In the genomic region with DNA sequence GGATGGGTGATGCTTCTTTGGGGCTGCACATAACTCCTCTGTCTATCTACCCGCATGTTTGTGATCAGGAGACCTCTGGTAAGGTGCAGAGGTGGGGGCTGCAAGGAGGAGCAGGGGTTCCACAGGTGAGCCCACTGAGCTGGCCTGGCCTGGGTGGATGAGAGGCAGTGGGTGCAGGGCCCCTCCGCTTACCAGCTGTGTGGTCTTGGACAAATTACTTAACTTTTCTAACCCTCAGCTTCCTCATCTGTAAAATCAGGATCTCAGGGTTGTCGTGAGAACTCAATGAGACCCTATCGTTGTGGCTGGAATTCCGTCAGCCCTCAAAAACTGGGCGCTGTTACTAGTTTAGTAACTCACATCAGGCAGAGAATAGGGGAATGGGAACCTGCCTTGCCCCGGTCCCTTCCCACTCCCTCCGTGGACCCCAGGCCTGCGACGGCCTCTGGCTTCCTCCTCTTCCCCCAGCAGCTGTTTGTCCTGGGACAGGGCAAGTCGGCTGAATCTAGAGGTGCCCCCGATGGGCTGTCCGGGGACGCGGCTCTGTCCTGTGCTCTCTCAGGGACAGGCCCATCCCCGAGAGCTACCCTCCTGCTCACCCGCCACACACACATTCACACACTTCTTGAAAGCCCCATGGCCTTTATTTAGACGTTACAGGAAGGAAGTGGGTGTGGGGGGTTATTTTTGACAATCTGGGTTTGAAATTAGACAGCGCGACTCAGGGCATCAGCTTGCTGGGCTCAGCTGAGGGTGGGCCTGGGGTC, we compare ENCODE assay signal across 10 cellular contexts. TPM values are rescaled to one million over a fixed set of nuclear protein-coding genes. Genes with fewer than 3 reads are reported as not detected.
DNase-seq lines count a peak whose midpoint lies in the region; ATAC-seq and TF ChIP-seq lines count a peak whose summit lies in the region.
"Had no signal": no experiment of that assay in that cellular context is flagged by ENCODE, and none has a peak within 500 bp of the region (broad histone marks: within the 10 kb centered on the region; RNA-seq: fewer than 3 reads in every experiment).

No MANE protein-coding gene starts in this region.

- H3K4me1 ChIP-seq in OCI-LY3 (ENCODE audit: low read length), result peaks cover 54% of the 10 kb centered on the region
- peaks cover 95% of the 10 kb centered on the region for H3K4me1 ChIP-seq in mononuclear cell (ENCODE audit: insufficient read depth, low read length)

- DNase-seq in GM13976 (ENCODE audit: low spot score) (peak; percentile 79), activated gamma-delta T cell treated with Interleukin-2 at 50 U/mL for 16 hours (peak; percentile 78), superior temporal gyrus (ENCODE audit: extremely low spot score) (no peak), kidney glomerular epithelial cell (lab: John Stamatoyannopoulos, UW) (no peak), amniotic stem cell (lab: John Stamatoyannopoulos, UW) (no peak)

- no peak overlapping the region for H2AFZ ChIP-seq in OCI-LY3 (ENCODE audit: low read depth, low read length)

- H4K20me1 ChIP-seq in OCI-LY3 (ENCODE audit: insufficient read depth, low read length), result peaks cover 4% of the 10 kb centered on the region; the same call in 1 of the 2 replicates

- peak overlapping the region; percentile 50 for H3K9ac ChIP-seq in OCI-LY3 (ENCODE audit: low read length)

- no peaks in the 10 kb centered on the region for H3K27me3 ChIP-seq in OCI-LY3 (ENCODE audit: low read depth, low read length)
- H3K27me3 ChIP-seq in mononuclear cell (ENCODE audit: insufficient read depth, low read length), result no peaks in the 10 kb centered on the region

- no peaks in the 10 kb centered on the region for H3K9me3 ChIP-seq in OCI-LY3 (ENCODE audit: insufficient read depth, low read length)
- H3K9me3 ChIP-seq in mononuclear cell (ENCODE audit: low read depth, low read length), result no peaks in the 10 kb centered on the region

- H3K27ac ChIP-seq in OCI-LY3 (ENCODE audit: low read length), result peak overlapping the region; percentile 66
- H3K27ac ChIP-seq: epithelial cell of prostate had no signal

- no peaks in the 10 kb centered on the region for H3K79me2 ChIP-seq in OCI-LY3 (ENCODE audit: low read length)

- ATAC-seq in HG02623 (IDR thresholded peaks at IDR 0.05; ENCODE audit: unreplicated experiment), result peak; percentile 45
- ATAC-seq: HCT116 had no signal

- H3K36me3 ChIP-seq in OCI-LY3 (replicated peaks; ENCODE audit: low read depth, low read length), result peaks cover 29% of the 10 kb centered on the region

- peak overlapping the region; percentile 87 for H3K4me2 ChIP-seq in OCI-LY3 (ENCODE audit: low read length)

- in situ Hi-C loops in GM13976 (cut with MboI; ENCODE audit: low sequenced_read_pairs, unreplicated experiment), result no loop called here

- H3K4me3 ChIP-seq in OCI-LY3 (ENCODE audit: low read length) (peak overlapping the region; percentile 67), mononuclear cell (ENCODE audit: low read length) (peak overlapping the region; percentile 14)

- no peak for TF ChIP-seq CTCF in GM13976 (IDR thresholded peaks at IDR 0.05; ENCODE audit: borderline replicate concordance, control extremely low read depth, extremely low read depth, insufficient read depth, missing control alignments)
- TF ChIP-seq CTCF in OCI-LY3 (IDR thresholded peaks at IDR 0.05; ENCODE audit: low read depth, low read length), result no peak

RNA-seq across cellular contexts. Expression of a gene that starts 7.6 kb away (rescaled TPM):
- total RNA-seq in mononuclear cell, result 99.9 TPM

RNA-seq across cellular contexts. Expression of a gene that starts 11.7 kb away (rescaled TPM):
- total RNA-seq in mononuclear cell, result 131 TPM

RNA-seq across cellular contexts. Expression of a gene that starts 11.9 kb away (rescaled TPM):
- total RNA-seq in mononuclear cell, result 30.6 TPM

RNA-seq across cellular contexts. Expression of a gene that starts 15.0 kb away (rescaled TPM):
- 274 TPM for total RNA-seq in mononuclear cell

RNA-seq across cellular contexts. Expression of a gene that starts 15.2 kb away (rescaled TPM):
- not detected for total RNA-seq in mononuclear cell

Comparison
In these comparisons a context has a peak if more than half of its experiments do, and no peak if none do; other contexts are left out.
1. DNase-seq: peak in GM13976 (single experiment) and activated gamma-delta T cell treated with Interleukin-2 at 50 U/mL for 16 hours (single experiment); none in superior temporal gyrus (single experiment), kidney glomerular epithelial cell (single experiment) and amniotic stem cell (single experiment).